8 cellular contexts compared by ENCODE assay signal in genomic region chr1:966135-966602, GRCh38. TPM values are rescaled to one million over a fixed set of nuclear protein-coding genes. Genes with fewer than 3 reads are reported as not detected.
A peak's percentile ranks its signal among the peaks of the same experiment; 100 is the strongest.
DNase-seq lines count a peak whose midpoint lies in the region; ATAC-seq, FAIRE-seq and TF ChIP-seq lines count a peak whose summit lies in the region.

PLEKHN1 (plus strand) TSS chr1:966482; CDS start chr1:966532, 50 bp downstream.

- H3K4me1 ChIP-seq in astrocyte (ENCODE audit: insufficient read depth, low read length): peaks cover 23% of the 10 kb centered on the region
- peaks cover 13% of the 10 kb centered on the region for H3K4me1 ChIP-seq in thymus (ENCODE audit: control insufficient read depth, insufficient read depth, low read length)

- H3K9ac ChIP-seq in astrocyte (ENCODE audit: low read length): peak within 1 kb of the TSS; percentile 83

- peak within 1 kb of the TSS; percentile 99 for H3K4me2 ChIP-seq in astrocyte (ENCODE audit: low read length)

- H3K9me3 Mint-ChIP-seq in astrocyte (ENCODE audit: unreplicated experiment): no peaks in the 10 kb centered on the region

- H4K20me1 ChIP-seq in astrocyte (ENCODE audit: insufficient read depth, low read length): peaks cover 6% of the 10 kb centered on the region

- DNase-seq in AG09309 (ENCODE audit: low read depth) (no peak), M059J (ENCODE audit: low read depth) (peak; percentile 89), astrocyte (ENCODE audit: low read depth) (peak; percentile 41), kidney glomerular epithelial cell (lab: John Stamatoyannopoulos, UW) (peak; percentile 40), OCI-M2 (lab: John Stamatoyannopoulos, UW; ENCODE audit: unreplicated experiment) (no peak), GM19240 (ENCODE audit: insufficient read length, low spot score) (no peak)

- peaks cover 6% of the 10 kb centered on the region for H3K79me2 ChIP-seq in astrocyte (ENCODE audit: insufficient read depth, low read length)

- H3K27me3 ChIP-seq in astrocyte (ENCODE audit: insufficient read depth, low read length) (no peaks in the 10 kb centered on the region), thymus (ENCODE audit: control insufficient read depth, insufficient read depth) (peaks cover 39% of the 10 kb centered on the region)

- no peaks in the 10 kb centered on the region for H3K4me1 Mint-ChIP-seq in astrocyte (ENCODE audit: low read depth, unreplicated experiment)

- 5% methylated on average over 24 of the region's 24 CpGs for WGBS in thymus

- TF ChIP-seq CTCF in AG09309 (IDR thresholded peaks at IDR 0.05; ENCODE audit: control insufficient read depth, insufficient read depth, low read depth, low read length, missing control alignments) (no peak), astrocyte (IDR thresholded peaks at IDR 0.05; ENCODE audit: insufficient read depth, low read depth, low read length) (no peak)

- peak within 1 kb of the TSS; percentile 89 for H2AFZ ChIP-seq in astrocyte (ENCODE audit: low read depth, low read length)

- peaks cover 4% of the 10 kb centered on the region for H3K36me3 Mint-ChIP-seq in astrocyte (ENCODE audit: low read depth, unreplicated experiment)

- no peak within 1 kb of the TSS for H3K27ac Mint-ChIP-seq in astrocyte (ENCODE audit: unreplicated experiment)

- H3K36me3 ChIP-seq in astrocyte (ENCODE audit: insufficient read depth, low read length) (peaks cover 5% of the 10 kb centered on the region), thymus (ENCODE audit: control insufficient read depth, insufficient read depth) (peaks cover 22% of the 10 kb centered on the region)

- H3K4me3 ChIP-seq in AG09309 (ENCODE audit: control insufficient read depth, low read depth, low read length) (peak within 1 kb of the TSS; percentile 68), astrocyte (ENCODE audit: insufficient read depth, low read depth, low read length) (peak within 1 kb of the TSS; percentile 64), thymus (ENCODE audit: low read length) (peak within 1 kb of the TSS; percentile 55)

- H3K27me3 Mint-ChIP-seq in astrocyte (ENCODE audit: low read depth, unreplicated experiment): peaks cover 15% of the 10 kb centered on the region

- H3K27ac ChIP-seq in astrocyte (ENCODE audit: low read depth, low read length) (peak within 1 kb of the TSS; percentile 80), thymus (ENCODE audit: low read depth) (peak within 1 kb of the TSS; percentile 15)

- peak; percentile 34 for ATAC-seq in GM19452 (IDR thresholded peaks at IDR 0.05; ENCODE audit: unreplicated experiment)

- H3K4me3 Mint-ChIP-seq in astrocyte (ENCODE audit: unreplicated experiment): peak within 1 kb of the TSS; percentile 72

- no peak for FAIRE-seq in astrocyte (lab: Jason Lieb, UNC)

- H3K9me3 ChIP-seq in astrocyte (ENCODE audit: insufficient read depth, low read depth, low read length): no peaks in the 10 kb centered on the region
- no peaks in the 10 kb centered on the region for H3K9me3 ChIP-seq in thymus (ENCODE audit: control insufficient read depth)

RNA-seq across cellular contexts. Expression of gene PLEKHN1, which starts in this region (rescaled TPM):
- 2.4 and 4.5 TPM in 2 replicates for total RNA-seq in M059J (2014; rRNA removed; shearing (Covaris generic))
- 2.1 and 2.4 TPM in 2 replicates for total RNA-seq in astrocyte
- polyA plus RNA-seq in thymus: 1.7 TPM

Comparison
In these comparisons a context has a peak if more than half of its experiments do, and no peak if none do; other contexts are left out.
1. DNase-seq: peak in M059J (single experiment), astrocyte (single experiment) and kidney glomerular epithelial cell (single experiment); none in AG09309 (single experiment), OCI-M2 (single experiment) and GM19240 (single experiment).
2. Peak in every context shown above with its lines, with median percentiles within 50 percentile points of each other: H3K4me3 ChIP-seq.